10 cellular contexts compared by ENCODE assay signal in genomic region chr1:171645553-171646336, GRCh38. TPM values are rescaled to one million over a fixed set of nuclear protein-coding genes. Genes with fewer than 3 reads are reported as not detected.
DNase-seq lines count a peak whose midpoint lies in the region; ATAC-seq, FAIRE-seq and TF ChIP-seq lines count a peak whose summit lies in the region.
"Had no signal": no experiment of that assay in that cellular context is flagged by ENCODE, and none has a peak within 500 bp of the region (broad histone marks: within the 10 kb centered on the region; RNA-seq: fewer than 3 reads in every experiment).

No MANE protein-coding gene starts in this region.

- H3K27me3 ChIP-seq in lower lobe of right lung (ENCODE audit: low read depth) (no peaks in the 10 kb centered on the region), upper lobe of left lung (no peaks in the 10 kb centered on the region)

- no peak for FAIRE-seq in GM12892 (lab: Jason Lieb, UNC)
- FAIRE-seq: kidney had no signal

- 70 to 77% methylated on average over 8 of the region's 8 CpGs for WGBS in upper lobe of left lung, 2 donors

- H3K9me3 ChIP-seq in lower lobe of right lung (no peaks in the 10 kb centered on the region), upper lobe of left lung (no peaks in the 10 kb centered on the region)

- peak overlapping the region; percentile 73 to 84 for H3K27ac ChIP-seq in coronary artery
- H3K27ac ChIP-seq in lower lobe of right lung: peak overlapping the region; percentile 71
- peak overlapping the region in 1 of 4 donors; percentile 22 for H3K27ac ChIP-seq in upper lobe of left lung

- H3K4me3 ChIP-seq in coronary artery: peak overlapping the region; percentile 39
- H3K4me3 ChIP-seq in lower lobe of right lung: no peak overlapping the region
- no peak overlapping the region for H3K4me3 ChIP-seq in upper lobe of left lung

- TF ChIP-seq EP300 in upper lobe of left lung (IDR thresholded peaks at IDR 0.05): no peak

- intact Hi-C loops in lower lobe of right lung (cut with DNase I): no loop called here

- H3K4me1 ChIP-seq in lower lobe of right lung: peaks cover 15% of the 10 kb centered on the region
- peaks cover 4 to 12% (median 6%) of the 10 kb centered on the region in 4 donors for H3K4me1 ChIP-seq in upper lobe of left lung

- DNase-seq in NCI-H1694 treated with DMSO at 0.1 percent for 48 hours (lab: John Stamatoyannopoulos, UW): peak; percentile 86
- peak; percentile 84 for DNase-seq in coronary artery (ENCODE audit: low spot score)
- DNase-seq in lower lobe of right lung: no peak
- no peak for DNase-seq in upper lobe of left lung
- DNase-seq in GM12892 (ENCODE audit: insufficient read length): no peak
- DNase-seq in stimulated activated CD4-positive, alpha-beta T cell treated with anti-CD3 and anti-CD28 coated beads, Interleukin-2, amount 100 ng/mL, for 48 hours: no peak

- TF ChIP-seq CTCF in coronary artery (IDR thresholded peaks at IDR 0.05) (no peak), lower lobe of right lung (IDR thresholded peaks at IDR 0.05) (no peak), upper lobe of left lung (IDR thresholded peaks at IDR 0.05) (no peak)

- H3K36me3 ChIP-seq in lower lobe of right lung (no peaks in the 10 kb centered on the region), upper lobe of left lung (no peaks in the 10 kb centered on the region)

- ATAC-seq in lower lobe of right lung (peak; percentile 57 to 63), upper lobe of left lung (ENCODE audit: low FRiP score in 2 of 2) (peak; percentile 34 to 88), HG03139 (IDR thresholded peaks at IDR 0.05; ENCODE audit: unreplicated experiment) (no peak)

- TF ChIP-seq POLR2A in upper lobe of left lung (IDR thresholded peaks at IDR 0.05) (no peak), GM12892 (IDR thresholded peaks at IDR 0.05; ENCODE audit: low read depth, low read length) (no peak)

RNA-seq across cellular contexts. Expression of gene MYOC, which starts 6.7 kb away (rescaled TPM):
- total RNA-seq in lower lobe of right lung: 3.2 TPM
- total RNA-seq in upper lobe of left lung: 1 to 10 TPM in 4 of 6 donors, under 1 TPM in 1, not detected in 1; 0.33 to 1.7 (median 1.2) TPM
- not detected for polyA plus RNA-seq in GM12892 (2012; ENCODE audit: missing spikeins)
- total RNA-seq: T-helper 2 cell treated with Interferon-gamma antibody and Interleukin-4, amounts not matched to agents 100 ng/mL and 5 ng/mL, for 36 hours had no signal

RNA-seq across cellular contexts. Expression of gene MYOCOS, which starts 23.7 kb away (rescaled TPM):
- total RNA-seq in lower lobe of right lung (0.18 TPM), upper lobe of left lung (not detected)
- polyA plus RNA-seq in GM12892 (2012; ENCODE audit: missing spikeins): not detected
- polyA plus RNA-seq: adipose tissue had no signal

Comparison
In these comparisons a context has a peak if more than half of its experiments do, and no peak if none do; other contexts are left out.
1. DNase-seq: peak in NCI-H1694 treated with DMSO at 0.1 percent for 48 hours (single experiment) and coronary artery (single experiment); none in lower lobe of right lung (single experiment), upper lobe of left lung (0 of 2), GM12892 (single experiment) and stimulated activated CD4-positive, alpha-beta T cell treated with anti-CD3 and anti-CD28 coated beads, Interleukin-2, amount 100 ng/mL, for 48 hours (0 of 2).